ENCODE assay signal across 1 cellular context in the genomic region with DNA sequence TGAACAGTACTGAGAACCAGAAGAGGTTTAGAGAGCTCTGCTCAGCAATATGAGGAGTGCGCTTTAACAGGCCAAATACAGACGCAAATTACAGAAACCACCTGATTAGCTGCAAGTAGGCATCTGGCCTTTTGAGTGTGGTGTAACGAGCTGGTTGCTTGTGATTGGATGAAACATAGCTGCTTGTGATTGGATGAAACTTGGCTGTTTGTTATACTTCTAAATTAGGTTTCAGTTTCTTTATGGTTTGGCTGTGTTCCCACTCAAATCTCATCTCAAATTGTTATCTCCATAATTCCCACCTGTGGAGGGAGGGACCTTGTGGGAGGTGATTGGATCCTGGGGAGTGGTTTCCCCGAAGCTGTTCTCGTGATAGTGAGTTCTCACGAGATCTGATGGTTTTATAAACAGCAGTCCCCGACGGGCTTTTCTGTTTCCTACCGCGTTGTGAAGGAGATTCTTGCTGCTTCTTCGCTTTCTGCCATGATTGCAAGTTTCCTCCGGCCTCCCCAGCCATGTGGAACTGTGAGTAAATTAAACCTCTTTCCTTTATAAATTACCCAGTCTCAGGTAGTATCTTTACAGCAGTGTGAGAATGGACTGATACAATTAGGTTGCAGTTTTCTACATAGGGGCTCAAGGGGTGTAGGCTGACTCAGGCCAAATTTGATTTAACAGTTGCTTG.
TF ChIP-seq lines count a peak whose summit lies in the region.

No MANE protein-coding gene starts in this region.

TF ChIP-seq in WTC11, 78 proteins besides CTCF, POLR2A, EP300 and RAD21 (continued from another document):
- TF ChIP-seq RELA (CRISPR knock-in tag; IDR thresholded peaks at IDR 0.05; ENCODE audit: borderline replicate concordance) (no peak), ATF3 (CRISPR knock-in tag; conservative IDR thresholded peaks at IDR 0.05) (no peak), HMGA2 (CRISPR knock-in tag; IDR thresholded peaks at IDR 0.05) (no peak), CDX4 (CRISPR knock-in tag; IDR thresholded peaks at IDR 0.05; ENCODE audit: borderline replicate concordance) (no peak), FOXP1 (CRISPR knock-in tag; IDR thresholded peaks at IDR 0.05; ENCODE audit: borderline replicate concordance) (no peak)
- TF ChIP-seq, protein P1, sequence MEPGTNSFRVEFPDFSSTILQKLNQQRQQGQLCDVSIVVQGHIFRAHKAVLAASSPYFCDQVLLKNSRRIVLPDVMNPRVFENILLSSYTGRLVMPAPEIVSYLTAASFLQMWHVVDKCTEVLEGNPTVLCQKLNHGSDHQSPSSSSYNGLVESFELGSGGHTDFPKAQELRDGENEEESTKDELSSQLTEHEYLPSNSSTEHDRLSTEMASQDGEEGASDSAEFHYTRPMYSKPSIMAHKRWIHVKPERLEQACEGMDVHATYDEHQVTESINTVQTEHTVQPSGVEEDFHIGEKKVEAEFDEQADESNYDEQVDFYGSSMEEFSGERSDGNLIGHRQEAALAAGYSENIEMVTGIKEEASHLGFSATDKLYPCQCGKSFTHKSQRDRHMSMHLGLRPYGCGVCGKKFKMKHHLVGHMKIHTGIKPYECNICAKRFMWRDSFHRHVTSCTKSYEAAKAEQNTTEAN (CRISPR knock-in tag; IDR thresholded peaks at IDR 0.05): no peak
